Comparison of ENCODE assay signal across 22 cellular contexts in the genomic region with DNA sequence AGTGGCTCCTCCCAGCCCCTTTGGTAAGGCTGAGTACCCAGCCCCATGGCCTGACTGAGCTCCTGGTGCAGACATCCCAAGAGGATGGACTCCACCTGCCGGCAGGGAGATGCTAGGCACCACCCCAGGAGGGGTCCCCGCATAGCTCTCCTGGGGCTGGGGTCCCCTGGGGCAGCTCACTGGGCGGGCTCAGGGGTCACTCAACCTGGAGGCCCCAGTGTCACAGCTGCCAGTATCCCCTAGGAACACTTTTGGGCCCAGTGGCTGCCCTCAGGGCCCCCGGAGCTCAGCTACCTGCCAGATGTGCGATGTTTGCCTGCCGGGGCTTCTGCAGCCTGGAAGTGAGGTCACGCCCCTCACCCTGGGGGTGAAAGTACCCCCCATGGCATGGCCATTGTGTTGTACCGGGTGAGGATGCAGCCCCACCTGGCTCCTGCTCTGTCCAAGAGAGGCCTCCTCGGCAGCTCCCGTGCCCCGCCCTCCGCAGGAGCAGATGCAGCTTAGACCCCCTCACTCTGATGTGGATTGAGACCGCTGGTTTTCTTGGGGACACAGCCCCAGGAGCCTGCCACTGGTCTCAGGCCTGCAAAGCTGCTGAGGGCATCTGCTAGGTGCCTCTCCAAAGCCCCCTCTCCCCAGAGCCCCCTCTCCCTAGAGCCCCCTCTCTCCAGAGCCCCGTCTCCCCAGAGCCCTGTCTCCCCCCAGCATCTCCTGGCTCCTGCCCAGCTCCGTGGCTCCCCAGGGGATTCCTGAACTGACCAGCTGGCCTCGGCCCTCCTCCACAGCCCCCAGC. TPM values are rescaled to one million over a fixed set of nuclear protein-coding genes. Genes with fewer than 3 reads are reported as not detected.
DNase-seq lines count a peak whose midpoint lies in the region; TF ChIP-seq lines count a peak whose summit lies in the region.
"Had no signal": no experiment of that assay in that cellular context is flagged by ENCODE, and none has a peak within 500 bp of the region (broad histone marks: within the 10 kb centered on the region; RNA-seq: fewer than 3 reads in every experiment).

No MANE protein-coding gene starts in this region.

- H4K20me1 ChIP-seq in hepatocyte (ENCODE audit: insufficient read depth, poor library complexity, severe bottlenecking) = no peaks in the 10 kb centered on the region

- TF ChIP-seq CTCF in cardiac muscle cell (IDR thresholded peaks at IDR 0.05; ENCODE audit: low read depth, low read length) = peak; percentile 18
- no peak for TF ChIP-seq CTCF in left ventricle myocardium inferior (IDR thresholded peaks at IDR 0.05; ENCODE audit: borderline replicate concordance)
- TF ChIP-seq CTCF in astrocyte of the cerebellum (IDR thresholded peaks at IDR 0.05; ENCODE audit: low read depth, low read length, missing control alignments) = peak; percentile 36
- TF ChIP-seq CTCF in hepatocyte (IDR thresholded peaks at IDR 0.05; ENCODE audit: poor library complexity) = peak; percentile 11
- TF ChIP-seq CTCF in type B pancreatic cell (conservative IDR thresholded peaks at IDR 0.05) = peak; percentile 58
- TF ChIP-seq CTCF in prostate gland (IDR thresholded peaks at IDR 0.05) = no peak
- TF ChIP-seq CTCF in uterus (IDR thresholded peaks at IDR 0.05) = no peak
- no peak for TF ChIP-seq CTCF in endothelial cell (IDR thresholded peaks at IDR 0.05; ENCODE audit: unreplicated experiment)

- in situ Hi-C loops in astrocyte of the cerebellum (cut with HindIII; ENCODE audit: low sequenced_read_pairs) = no loop called here

- H3K9me3 ChIP-seq in cardiac muscle cell (ENCODE audit: low read depth) (no peaks in the 10 kb centered on the region), left ventricle myocardium inferior (replicated peaks) (no peaks in the 10 kb centered on the region), hepatocyte (ENCODE audit: low read depth) (no peaks in the 10 kb centered on the region), prostate gland (no peaks in the 10 kb centered on the region), uterus (no peaks in the 10 kb centered on the region)
- H3K9me3 ChIP-seq: esophagus squamous epithelium, heart left ventricle had no signal

- no peak overlapping the region for H3K27ac Mint-ChIP-seq in type B pancreatic cell
- H3K27ac Mint-ChIP-seq in endothelial cell (ENCODE audit: unreplicated experiment) = no peak overlapping the region
- H3K27ac Mint-ChIP-seq: mesothelial cell of epicardium had no signal

- WGBS in hepatocyte (ENCODE audit: low lambda C conversion rate, missing lambda C conversion rate) = 75% methylated on average over 16 of the region's 16 CpGs
- WGBS in prostate gland = 78% methylated on average over 16 of the region's 16 CpGs

- H3K4me1 Mint-ChIP-seq in type B pancreatic cell (ENCODE audit: unreplicated experiment) (no peaks in the 10 kb centered on the region), endothelial cell (ENCODE audit: unreplicated experiment) (no peaks in the 10 kb centered on the region)
- H3K4me1 Mint-ChIP-seq: activated CD4-positive, alpha-beta T cell treated with anti-CD3 and anti-CD28 coated beads, Interleukin-2, amount 10 ng/mL, durations not matched to agents 7 days and 5 days; activated naive CD4-positive, alpha-beta T cell treated with anti-CD3 and anti-CD28 coated beads, Interleukin-2, amount 10 ng/mL, durations not matched to agents 7 days and 5 days; CD8-positive, alpha-beta memory T cell had no signal

- H3K9me2 ChIP-seq in hepatocyte (replicated peaks; ENCODE audit: insufficient read depth) = no peaks in the 10 kb centered on the region

- no peaks in the 10 kb centered on the region for H3K4me1 ChIP-seq in cardiac muscle cell (ENCODE audit: low read depth)
- no peaks in the 10 kb centered on the region for H3K4me1 ChIP-seq in left ventricle myocardium inferior
- no peaks in the 10 kb centered on the region for H3K4me1 ChIP-seq in hepatocyte (ENCODE audit: insufficient read depth)
- no peaks in the 10 kb centered on the region for H3K4me1 ChIP-seq in prostate gland (replicated peaks)
- no peaks in the 10 kb centered on the region for H3K4me1 ChIP-seq in uterus
- H3K4me1 ChIP-seq: heart left ventricle had no signal

- H3K79me2 ChIP-seq in hepatocyte = no peaks in the 10 kb centered on the region

- TF ChIP-seq POLR2A in prostate gland (IDR thresholded peaks at IDR 0.05) = no peak
- TF ChIP-seq POLR2A in uterus (IDR thresholded peaks at IDR 0.05) = no peak

- H3K4me3 Mint-ChIP-seq in type B pancreatic cell (no peak overlapping the region), endothelial cell (ENCODE audit: unreplicated experiment) (no peak overlapping the region)
- H3K4me3 Mint-ChIP-seq: activated CD4-positive, alpha-beta T cell treated with anti-CD3 and anti-CD28 coated beads, Interleukin-2, amount 10 ng/mL, durations not matched to agents 7 days and 5 days; activated naive CD4-positive, alpha-beta T cell treated with anti-CD3 and anti-CD28 coated beads, Interleukin-2, amount 10 ng/mL, durations not matched to agents 7 days and 5 days; CD8-positive, alpha-beta memory T cell; mesothelial cell of epicardium had no signal

- H3K4me3 ChIP-seq in cardiac muscle cell (no peak overlapping the region), left ventricle myocardium inferior (no peak overlapping the region), astrocyte of the cerebellum (ENCODE audit: low read depth, low read length) (no peak overlapping the region), hepatocyte (no peak overlapping the region), prostate gland (no peak overlapping the region), uterus (no peak overlapping the region)
- H3K4me3 ChIP-seq: esophagus squamous epithelium, heart left ventricle had no signal

- H3K4me2 ChIP-seq in hepatocyte = no peak overlapping the region

- no peaks in the 10 kb centered on the region for H3K27me3 Mint-ChIP-seq in type B pancreatic cell
- peaks cover 24% of the 10 kb centered on the region for H3K27me3 Mint-ChIP-seq in endothelial cell (ENCODE audit: unreplicated experiment)
- H3K27me3 Mint-ChIP-seq: activated CD4-positive, alpha-beta T cell treated with anti-CD3 and anti-CD28 coated beads, Interleukin-2, amount 10 ng/mL, durations not matched to agents 7 days and 5 days; activated naive CD4-positive, alpha-beta T cell treated with anti-CD3 and anti-CD28 coated beads, Interleukin-2, amount 10 ng/mL, durations not matched to agents 7 days and 5 days had no signal

- H3K9me3 Mint-ChIP-seq in type B pancreatic cell (no peaks in the 10 kb centered on the region), endothelial cell (ENCODE audit: unreplicated experiment) (no peaks in the 10 kb centered on the region)
- H3K9me3 Mint-ChIP-seq: activated CD4-positive, alpha-beta T cell treated with anti-CD3 and anti-CD28 coated beads, Interleukin-2, amount 10 ng/mL, durations not matched to agents 7 days and 5 days; activated naive CD4-positive, alpha-beta T cell treated with anti-CD3 and anti-CD28 coated beads, Interleukin-2, amount 10 ng/mL, durations not matched to agents 7 days and 5 days; CD8-positive, alpha-beta memory T cell; mesothelial cell of epicardium had no signal

- H3K36me3 Mint-ChIP-seq in type B pancreatic cell (no peaks in the 10 kb centered on the region), endothelial cell (ENCODE audit: low read depth, unreplicated experiment) (peaks cover 5% of the 10 kb centered on the region)
- H3K36me3 Mint-ChIP-seq: activated naive CD4-positive, alpha-beta T cell treated with anti-CD3 and anti-CD28 coated beads, Interleukin-2, amount 10 ng/mL, durations not matched to agents 7 days and 5 days; CD8-positive, alpha-beta memory T cell had no signal

- H3K27me3 ChIP-seq in cardiac muscle cell (no peaks in the 10 kb centered on the region), left ventricle myocardium inferior (ENCODE audit: low read depth) (no peaks in the 10 kb centered on the region), hepatocyte (no peaks in the 10 kb centered on the region), prostate gland (replicated peaks; ENCODE audit: insufficient read depth) (no peaks in the 10 kb centered on the region), uterus (no peaks in the 10 kb centered on the region)
- H3K27me3 ChIP-seq: esophagus squamous epithelium, heart left ventricle had no signal

- intact Hi-C loops in left ventricle myocardium inferior (cut with micrococcal nuclease) = no loop called here
- intact Hi-C loops in prostate gland (cut with DNase I) = no loop called here
- intact Hi-C loops in uterus (cut with DNase I; ENCODE audit: low total_unique reads) = no loop called here

- no peak overlapping the region for H2AFZ ChIP-seq in hepatocyte

- DNase-seq in cardiac muscle cell (ENCODE audit: low read depth in 1 of 2, low spot score in 1 of 2) = no peak
- DNase-seq in left ventricle myocardium inferior = no peak
- no peak for DNase-seq in astrocyte of the cerebellum (ENCODE audit: low read depth)
- DNase-seq in hepatocyte (ENCODE audit: low spot score) = no peak
- no peak for DNase-seq in type B pancreatic cell (ENCODE audit: extremely low spot score, unreplicated experiment)
- DNase-seq in prostate gland (ENCODE audit: low spot score) = no peak
- DNase-seq in uterus = no peak
- no peak for DNase-seq in endothelial cell (ENCODE audit: low spot score)
- DNase-seq: ACHN; activated CD4-positive, alpha-beta T cell treated with anti-CD3 and anti-CD28 coated beads, Interleukin-2, amount 10 ng/mL, durations not matched to agents 7 days and 5 days; activated naive CD4-positive, alpha-beta T cell treated with anti-CD3 and anti-CD28 coated beads, Interleukin-2, amount 10 ng/mL, durations not matched to agents 7 days and 5 days; activated T-cell treated with anti-CD3 and anti-CD28 coated beads for 4 hours; CD8-positive, alpha-beta memory T cell; esophagus squamous epithelium; islet precursor cell; KG1; NCI-H1105 had no signal

- no peak overlapping the region for H3K27ac ChIP-seq in cardiac muscle cell
- H3K27ac ChIP-seq in left ventricle myocardium inferior (replicated peaks) = no peak overlapping the region
- no peak overlapping the region for H3K27ac ChIP-seq in hepatocyte
- no peak overlapping the region for H3K27ac ChIP-seq in prostate gland
- no peak overlapping the region for H3K27ac ChIP-seq in uterus
- H3K27ac ChIP-seq: heart left ventricle had no signal

- H3K36me3 ChIP-seq in cardiac muscle cell (no peaks in the 10 kb centered on the region), left ventricle myocardium inferior (peaks cover 12% of the 10 kb centered on the region), hepatocyte (replicated peaks; ENCODE audit: insufficient read depth, low read depth) (no peaks in the 10 kb centered on the region), prostate gland (no peaks in the 10 kb centered on the region), uterus (no peaks in the 10 kb centered on the region)

RNA-seq across cellular contexts. Expression of a gene that starts 6.7 kb away (rescaled TPM):
- total RNA-seq in cardiac muscle cell (2.3 TPM in 2 replicates), left ventricle myocardium inferior (0.80 TPM), hepatocyte (0.32 and 0.87 TPM in 2 replicates), type B pancreatic cell (ENCODE audit: low replicate concordance) (1.2 and 2.4 TPM in 2 replicates), prostate gland (1 to 10 TPM in 1 of 2 donors, under 1 TPM in 1; 0.27 to 1.9 TPM), uterus (1 to 10 TPM in 1 of 4 donors, under 1 TPM in 1, not detected in 2; 0.28 to 3.1 TPM), endothelial cell (ENCODE audit: unreplicated experiment) (2.4 TPM)
- polyA plus RNA-seq in cardiac muscle cell (1.5 and 2.0 TPM in 2 replicates), hepatocyte (1.7 and 1.8 TPM in 2 replicates)
- total RNA-seq: CD8-positive, alpha-beta memory T cell; Daoy; sciatic nerve had no signal
- polyA plus RNA-seq: CD8-positive, alpha-beta memory T cell had no signal

RNA-seq across cellular contexts. Expression of a gene that starts 28.0 kb away (rescaled TPM):
- total RNA-seq in cardiac muscle cell (14.3 and 18.0 TPM in 2 replicates), left ventricle myocardium inferior (46.7 TPM), hepatocyte (0.23 TPM in 1 of 2 replicates, not detected in the other), type B pancreatic cell (ENCODE audit: low replicate concordance) (0.55 and 0.72 TPM in 2 replicates), prostate gland (10 to 100 TPM in 1 of 2 donors, 1 to 10 TPM in 1; 8.2 to 16.4 TPM), uterus (1 to 10 TPM in 1 of 4 donors, under 1 TPM in 2, not detected in 1; 0.26 to 3.9 (median 0.85) TPM), endothelial cell (ENCODE audit: unreplicated experiment) (0.69 TPM)
- polyA plus RNA-seq in cardiac muscle cell (13.7 and 14.4 TPM in 2 replicates), hepatocyte (1.1 and 1.8 TPM in 2 replicates)
- total RNA-seq: activated CD4-positive, alpha-beta T cell treated with anti-CD3 and anti-CD28 coated beads, Interleukin-2, amount 10 ng/mL, durations not matched to agents 7 days and 5 days; astrocyte; CD8-positive, alpha-beta memory T cell; sciatic nerve had no signal
- polyA plus RNA-seq: CD8-positive, alpha-beta memory T cell had no signal

Comparison
In these comparisons a context has a peak if more than half of its experiments do, and no peak if none do; other contexts are left out.
1. CTCF ChIP-seq: peak in cardiac muscle cell (single experiment), astrocyte of the cerebellum (single experiment), hepatocyte (single experiment) and type B pancreatic cell (single experiment); none in left ventricle myocardium inferior (single experiment), prostate gland (0 of 4), uterus (0 of 4) and endothelial cell (single experiment).